ENCODE assay signal across 10 cellular contexts in the genomic region with DNA sequence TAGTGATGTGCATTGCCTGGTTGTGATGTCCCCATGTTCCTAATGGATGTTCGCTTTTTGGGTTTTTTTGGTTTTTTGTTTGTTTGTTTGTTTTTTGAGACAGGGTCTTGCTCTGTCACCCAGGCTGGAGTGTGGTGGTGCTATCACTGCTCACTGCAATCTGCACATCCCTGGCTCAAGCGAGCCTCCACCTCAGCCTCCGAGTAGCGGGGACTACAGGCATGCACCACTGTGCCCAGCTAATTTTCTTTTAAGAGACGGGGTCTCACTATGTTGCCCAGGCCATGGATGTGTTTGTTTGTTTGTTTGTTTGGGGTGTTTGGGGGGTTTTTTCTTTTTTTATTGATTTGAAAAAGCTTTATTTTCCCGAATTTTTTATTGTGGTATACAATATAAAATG. TPM values are rescaled to one million over a fixed set of nuclear protein-coding genes. Genes with fewer than 3 reads are reported as not detected.
DNase-seq lines count a peak whose midpoint lies in the region; ATAC-seq and TF ChIP-seq lines count a peak whose summit lies in the region.
"Had no signal": no experiment of that assay in that cellular context is flagged by ENCODE, and none has a peak within 500 bp of the region (broad histone marks: within the 10 kb centered on the region; RNA-seq: fewer than 3 reads in every experiment).

No MANE protein-coding gene starts in this region.

- WGBS in mesenchymal stem cell = 92% methylated on average over 5 of the region's 6 CpGs

- H2AFZ ChIP-seq in mesenchymal stem cell (ENCODE audit: low read depth, low read length) = no peak overlapping the region

- H2AK5ac ChIP-seq in mesenchymal stem cell (ENCODE audit: low read length, severe bottlenecking) = no peak overlapping the region

- H2BK12ac ChIP-seq in mesenchymal stem cell (ENCODE audit: low read length in 2 of 2) = no peak overlapping the region

- ATAC-seq in activated T-cell treated with anti-CD3 and anti-CD28 coated beads, Interleukin-2, amount 50 U/mL, for 4 hours = no peak
- ATAC-seq in thoracic aorta (ENCODE audit: insufficient number of reproducible peaks, low FRiP score, low read depth) = no peak
- no peak for ATAC-seq in HG02852 (IDR thresholded peaks at IDR 0.05; ENCODE audit: unreplicated experiment)

- no peak overlapping the region for H3K23ac ChIP-seq in mesenchymal stem cell (ENCODE audit: low read length in 2 of 2)

- H3K4ac ChIP-seq in mesenchymal stem cell (ENCODE audit: low read depth in 1 of 2, low read length in 2 of 2) = no peak overlapping the region

- H2BK15ac ChIP-seq in mesenchymal stem cell (ENCODE audit: low read depth, poor library complexity, severe bottlenecking) = no peak overlapping the region

- H3K27ac Mint-ChIP-seq in brain = peak overlapping the region in 2 of 5 experiments; percentile 27 to 57

- H3K27ac ChIP-seq in mesenchymal stem cell (ENCODE audit: low read length, poor library complexity, severe bottlenecking) (no peak overlapping the region), thoracic aorta (peak overlapping the region; percentile 93 to 97), substantia nigra (ENCODE audit: low read depth, low read length, poor library complexity, severe bottlenecking) (no peak overlapping the region)
- H3K27ac ChIP-seq: SJCRH30 had no signal

- no peaks in the 10 kb centered on the region for H3K9me3 ChIP-seq in mesenchymal stem cell (ENCODE audit: control insufficient read depth, low read length)
- peaks cover 8% of the 10 kb centered on the region for H3K9me3 ChIP-seq in thoracic aorta
- H3K9me3 ChIP-seq: SJCRH30 had no signal

- TF ChIP-seq CTCF in brain (conservative IDR thresholded peaks at IDR 0.05) (no peak), thoracic aorta (IDR thresholded peaks at IDR 0.05) (no peak)

- no peaks in the 10 kb centered on the region for H3K36me3 Mint-ChIP-seq in activated T-cell treated with anti-CD3 and anti-CD28 coated beads, Interleukin-2, amount 50 U/mL, for 4 hours (ENCODE audit: insufficient read depth)
- peaks cover 53% of the 10 kb centered on the region for H3K36me3 Mint-ChIP-seq in brain

- no peak overlapping the region for H3K14ac ChIP-seq in mesenchymal stem cell (ENCODE audit: low read length in 2 of 2)

- no peak overlapping the region for H2BK5ac ChIP-seq in mesenchymal stem cell (ENCODE audit: low read depth, low read length, poor library complexity, severe bottlenecking)

- peaks cover 6% of the 10 kb centered on the region for H3K4me1 Mint-ChIP-seq in activated T-cell treated with anti-CD3 and anti-CD28 coated beads, Interleukin-2, amount 50 U/mL, for 4 hours (ENCODE audit: low read depth)
- H3K4me1 Mint-ChIP-seq in brain = peaks cover 6% of the 10 kb centered on the region

- no peak overlapping the region for H3K4me2 ChIP-seq in mesenchymal stem cell (ENCODE audit: low read length, poor library complexity, severe bottlenecking)

- H3K27me3 ChIP-seq in mesenchymal stem cell (ENCODE audit: control insufficient read depth in 1 of 2, insufficient read depth in 1 of 2, low read length in 2 of 2) = no peaks in the 10 kb centered on the region
- H3K27me3 ChIP-seq in thoracic aorta (replicated peaks; ENCODE audit: insufficient read depth) = no peaks in the 10 kb centered on the region
- peaks cover 7% of the 10 kb centered on the region for H3K27me3 ChIP-seq in H7 (ENCODE audit: control insufficient read depth, insufficient read depth, low read length)
- H3K27me3 ChIP-seq: SJCRH30 had no signal

- H3K9ac ChIP-seq in mesenchymal stem cell (ENCODE audit: low read length) = peak overlapping the region; percentile 88

- H2BK120ac ChIP-seq in mesenchymal stem cell (ENCODE audit: low read depth, low read length) = no peak overlapping the region

- peaks cover 23% of the 10 kb centered on the region for H3K9me3 Mint-ChIP-seq in activated T-cell treated with anti-CD3 and anti-CD28 coated beads, Interleukin-2, amount 50 U/mL, for 4 hours
- H3K9me3 Mint-ChIP-seq in brain = peaks cover 40 to 54% (median 46%) of the 10 kb centered on the region in 5 experiments

- H4K91ac ChIP-seq in mesenchymal stem cell (ENCODE audit: low read length) = no peak overlapping the region

- H3K4me3 ChIP-seq in mesenchymal stem cell (ENCODE audit: insufficient read depth in 1 of 2, low read depth in 1 of 2, low read length in 2 of 2) (peak overlapping the region in 1 of 2 experiments; percentile 80), thoracic aorta (peak overlapping the region; percentile 88), H7 (ENCODE audit: insufficient read depth, low read depth, low read length) (no peak overlapping the region)
- H3K4me3 ChIP-seq: SJCRH30 had no signal

- peaks cover 20% of the 10 kb centered on the region for H3K4me1 ChIP-seq in mesenchymal stem cell (ENCODE audit: control insufficient read depth, insufficient read depth, low read depth, low read length)
- H3K4me1 ChIP-seq in thoracic aorta (ENCODE audit: control insufficient read depth in 1 of 2, low read depth in 2 of 2) = peaks cover 6 to 21% of the 10 kb centered on the region in 2 donors
- H3K4me1 ChIP-seq: SJCRH30 had no signal

- H4K8ac ChIP-seq in mesenchymal stem cell (ENCODE audit: low read length) = no peak overlapping the region

- H3K27me3 Mint-ChIP-seq in activated T-cell treated with anti-CD3 and anti-CD28 coated beads, Interleukin-2, amount 50 U/mL, for 4 hours (ENCODE audit: low read depth) = peaks cover 52% of the 10 kb centered on the region
- H3K27me3 Mint-ChIP-seq in brain = peaks cover 72% of the 10 kb centered on the region

- H3K36me3 ChIP-seq in mesenchymal stem cell (ENCODE audit: control insufficient read depth in 1 of 2, insufficient read depth in 2 of 2, low read depth in 1 of 2, low read length in 2 of 2) (peaks cover 8 to 53% of the 10 kb centered on the region in 2 experiments), thoracic aorta (no peaks in the 10 kb centered on the region), H7 (replicated peaks; ENCODE audit: control insufficient read depth, insufficient read depth, low read length) (no peaks in the 10 kb centered on the region)
- H3K36me3 ChIP-seq: SJCRH30 had no signal

- H3K4me3 Mint-ChIP-seq in activated T-cell treated with anti-CD3 and anti-CD28 coated beads, Interleukin-2, amount 50 U/mL, for 4 hours = peak overlapping the region; percentile 38
- H3K4me3 Mint-ChIP-seq in brain = peak overlapping the region; percentile 60 to 85 (median 80)

- H3K79me1 ChIP-seq in mesenchymal stem cell (replicated peaks; ENCODE audit: low read length, poor library complexity, severe bottlenecking) = peaks cover 2% of the 10 kb centered on the region

- DNase-seq in activated T-cell treated with anti-CD3 and anti-CD28 coated beads, Interleukin-2, amount 50 U/mL, for 4 hours = no peak
- DNase-seq in activated T-cell treated with anti-CD3 and anti-CD28 coated beads for 4 hours (no peak), mesenchymal stem cell (no peak), thoracic aorta (ENCODE audit: low spot score) (no peak), H7 (no peak), substantia nigra (lab: John Stamatoyannopoulos, UW) (no peak)
- DNase-seq: AML-193, SJCRH30 had no signal

- peak overlapping the region in 1 of 2 experiments; percentile 46 for H3K18ac ChIP-seq in mesenchymal stem cell (ENCODE audit: low read depth in 1 of 2, low read length in 2 of 2)

RNA-seq across cellular contexts. Expression of gene COL6A2, which starts 2.1 kb away (rescaled TPM):
- 1 to 10 TPM; 4.8 to 7.7 (median 5.7) TPM for total RNA-seq in activated T-cell treated with anti-CD3 and anti-CD28 coated beads, Interleukin-2, amount 50 U/mL, for 4 hours
- 21.4 TPM for polyA plus RNA-seq in brain (ENCODE audit: insufficient read depth, low read depth, low replicate concordance)
- polyA plus RNA-seq in mesenchymal stem cell (2013, experiment 1 of 2) = 1,409 TPM
- 1,389 TPM for polyA plus RNA-seq in mesenchymal stem cell (2013, experiment 2 of 2)
- 1,000 to 10,000 TPM; 1,835 to 1,885 TPM for total RNA-seq in thoracic aorta
- total RNA-seq in H7 (2014; rRNA removed; shearing (Covaris generic)) = 127 and 143 TPM in 2 replicates

RNA-seq across cellular contexts. Expression of gene FTCD, which starts 55.4 kb away (rescaled TPM):
- under 1 TPM; 0.33 to 0.71 (median 0.40) TPM for total RNA-seq in activated T-cell treated with anti-CD3 and anti-CD28 coated beads, Interleukin-2, amount 50 U/mL, for 4 hours
- polyA plus RNA-seq in brain (ENCODE audit: insufficient read depth, low read depth, low replicate concordance) = 4.5 TPM
- 1.5 TPM for polyA plus RNA-seq in mesenchymal stem cell (2013, experiment 1 of 2)
- 1.8 TPM for polyA plus RNA-seq in mesenchymal stem cell (2013, experiment 2 of 2)
- total RNA-seq in thoracic aorta = under 1 TPM in 1 of 2 donors, not detected in 1; 0.27 TPM
- total RNA-seq in H7 (2014; rRNA removed; shearing (Covaris generic)) = 1.6 TPM in 1 of 2 replicates, not detected in the other
- total RNA-seq: SJCRH30 had no signal

Comparison
In these comparisons a context has a peak if more than half of its experiments do, and no peak if none do; other contexts are left out.
1. H3K27ac ChIP-seq: peak in thoracic aorta (2 of 2); none in mesenchymal stem cell (single experiment) and substantia nigra (single experiment).
2. RNA of gene COL6A2, which starts 2.1 kb away (total RNA-seq): 1,835 to 1,885 TPM in thoracic aorta and 127 to 143 TPM in H7; 4.8 to 7.7 TPM in activated T-cell treated with anti-CD3 and anti-CD28 coated beads, Interleukin-2, amount 50 U/mL, for 4 hours; every median in the first group is over 10 times any median in the second.